Comparison of ENCODE assay signal across 26 cellular contexts in genomic region chr3:129422897-129423296, GRCh38. TPM values are rescaled to one million over a fixed set of nuclear protein-coding genes. Genes with fewer than 3 reads are reported as not detected.
"Had no signal": no experiment of that assay in that cellular context is flagged by ENCODE, and none has a peak within 500 bp of the region (broad histone marks: within the 10 kb centered on the region; RNA-seq: fewer than 3 reads in every experiment).

No MANE protein-coding gene starts in this region.

- H3K4me3 Mint-ChIP-seq: mesothelial cell of epicardium; naive B cell; natural killer cell; neural crest cell; stimulated activated effector memory CD8-positive, alpha-beta T cell treated with anti-CD3 and anti-CD28 coated beads, Interleukin-12 subunit alpha, Interleukin-12 subunit beta, amount 100 ng/mL, for 72 hours; stimulated activated naive CD8-positive, alpha-beta T cell treated with anti-CD3 and anti-CD28 coated beads, Interleukin-15, Interleukin-2, amounts not matched to agents 100 ng/mL and 50 ng/mL, for 24 hours had no signal

- H3K27ac Mint-ChIP-seq: mesothelial cell of epicardium; natural killer cell; stimulated activated effector memory CD8-positive, alpha-beta T cell treated with anti-CD3 and anti-CD28 coated beads, Interleukin-12 subunit alpha, Interleukin-12 subunit beta, amount 100 ng/mL, for 72 hours; stimulated activated naive CD8-positive, alpha-beta T cell treated with anti-CD3 and anti-CD28 coated beads, Interleukin-15, Interleukin-2, amounts not matched to agents 100 ng/mL and 50 ng/mL, for 24 hours had no signal

- H3K9me3 ChIP-seq: left ventricle myocardium inferior, right atrium auricular region, sigmoid colon, suprapubic skin, thoracic aorta, tibial artery, upper lobe of right lung had no signal

- H3K36me3 Mint-ChIP-seq: mesothelial cell of epicardium, natural killer cell had no signal

- H3K36me3 ChIP-seq: left ventricle myocardium inferior, right atrium auricular region, sigmoid colon, spleen, suprapubic skin, thoracic aorta, tibial artery, upper lobe of right lung had no signal

- H3K27me3 Mint-ChIP-seq: naive B cell; stimulated activated naive CD8-positive, alpha-beta T cell treated with anti-CD3 and anti-CD28 coated beads, Interleukin-15, Interleukin-2, amounts not matched to agents 100 ng/mL and 50 ng/mL, for 24 hours had no signal

- H3K27me3 ChIP-seq: right atrium auricular region, sigmoid colon, spleen, suprapubic skin, upper lobe of right lung had no signal

- H3K9ac ChIP-seq: parathyroid adenoma had no signal

- H2AFZ ChIP-seq: parathyroid adenoma had no signal

- H3K79me2 ChIP-seq: parathyroid adenoma had no signal

- DNase-seq: hippocampal formation; kidney; left ventricle myocardium inferior; mesendoderm; naive B cell; natural killer cell; nucleus accumbens; sigmoid colon; small intestine; spleen; stimulated activated CD4-positive, alpha-beta T cell treated with anti-CD3 and anti-CD28 coated beads, Interleukin-4, amount 100 ng/mL, for 24 hours; stimulated activated naive CD4-positive, alpha-beta T cell; trophoblast cell; upper lobe of right lung had no signal

- ATAC-seq: natural killer cell; stimulated activated effector memory CD8-positive, alpha-beta T cell treated with anti-CD3 and anti-CD28 coated beads, Interleukin-12 subunit alpha, Interleukin-12 subunit beta, amount 100 ng/mL, for 72 hours; upper lobe of right lung had no signal

- H3K27ac ChIP-seq: left ventricle myocardium inferior, parathyroid adenoma, right atrium auricular region, sigmoid colon, suprapubic skin, thoracic aorta, tibial artery, upper lobe of right lung had no signal

- H3K9me3 Mint-ChIP-seq: mesothelial cell of epicardium; natural killer cell; neural crest cell; stimulated activated effector memory CD8-positive, alpha-beta T cell treated with anti-CD3 and anti-CD28 coated beads, Interleukin-12 subunit alpha, Interleukin-12 subunit beta, amount 100 ng/mL, for 72 hours; stimulated activated naive CD8-positive, alpha-beta T cell treated with anti-CD3 and anti-CD28 coated beads, Interleukin-15, Interleukin-2, amounts not matched to agents 100 ng/mL and 50 ng/mL, for 24 hours had no signal

- FAIRE-seq: kidney, small intestine, urothelium cell line had no signal

- H3K4me3 ChIP-seq: left ventricle myocardium inferior, lung, right atrium auricular region, sigmoid colon, spleen, suprapubic skin, thoracic aorta, tibial artery, upper lobe of right lung had no signal

RNA-seq across cellular contexts. Expression of gene EFCAB12, which starts 5.5 kb away (rescaled TPM):
- total RNA-seq: left ventricle myocardium inferior, lower leg skin had no signal
